ENCODE assay signal across 2 cellular contexts in the genomic region with DNA sequence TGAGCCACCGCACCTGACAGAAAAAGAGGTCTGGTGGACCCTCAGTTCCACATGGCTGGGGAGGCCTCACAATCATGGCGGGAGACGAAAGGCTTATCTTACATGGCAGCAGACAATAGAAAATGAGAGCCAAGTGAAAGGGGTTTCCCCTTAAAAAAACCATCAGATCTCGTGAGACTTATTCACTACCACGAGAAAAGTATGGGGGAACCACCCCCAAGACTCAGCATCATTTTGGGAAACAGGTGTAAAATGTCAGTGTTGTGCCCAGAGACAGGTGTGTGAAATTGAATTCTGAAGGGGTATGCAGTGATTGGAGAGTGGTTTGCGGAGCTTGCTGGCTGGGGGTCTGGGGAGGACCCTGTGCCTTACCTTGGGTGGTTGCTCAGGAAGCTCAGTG.
TF ChIP-seq lines count a peak whose summit lies in the region.

No MANE protein-coding gene starts in this region.

TF ChIP-seq in SK-N-SH, 30 proteins besides CTCF, POLR2A, EP300 and RAD21:
- no peak for TF ChIP-seq SIN3A (IDR thresholded peaks at IDR 0.05; ENCODE audit: borderline replicate concordance, low read depth, low read length)

TF ChIP-seq in SK-N-SH treated with all-trans-retinoic acid at 6 μM for 48 hours, 23 proteins besides CTCF, POLR2A, EP300 and RAD21:
- TF ChIP-seq, protein P1, sequence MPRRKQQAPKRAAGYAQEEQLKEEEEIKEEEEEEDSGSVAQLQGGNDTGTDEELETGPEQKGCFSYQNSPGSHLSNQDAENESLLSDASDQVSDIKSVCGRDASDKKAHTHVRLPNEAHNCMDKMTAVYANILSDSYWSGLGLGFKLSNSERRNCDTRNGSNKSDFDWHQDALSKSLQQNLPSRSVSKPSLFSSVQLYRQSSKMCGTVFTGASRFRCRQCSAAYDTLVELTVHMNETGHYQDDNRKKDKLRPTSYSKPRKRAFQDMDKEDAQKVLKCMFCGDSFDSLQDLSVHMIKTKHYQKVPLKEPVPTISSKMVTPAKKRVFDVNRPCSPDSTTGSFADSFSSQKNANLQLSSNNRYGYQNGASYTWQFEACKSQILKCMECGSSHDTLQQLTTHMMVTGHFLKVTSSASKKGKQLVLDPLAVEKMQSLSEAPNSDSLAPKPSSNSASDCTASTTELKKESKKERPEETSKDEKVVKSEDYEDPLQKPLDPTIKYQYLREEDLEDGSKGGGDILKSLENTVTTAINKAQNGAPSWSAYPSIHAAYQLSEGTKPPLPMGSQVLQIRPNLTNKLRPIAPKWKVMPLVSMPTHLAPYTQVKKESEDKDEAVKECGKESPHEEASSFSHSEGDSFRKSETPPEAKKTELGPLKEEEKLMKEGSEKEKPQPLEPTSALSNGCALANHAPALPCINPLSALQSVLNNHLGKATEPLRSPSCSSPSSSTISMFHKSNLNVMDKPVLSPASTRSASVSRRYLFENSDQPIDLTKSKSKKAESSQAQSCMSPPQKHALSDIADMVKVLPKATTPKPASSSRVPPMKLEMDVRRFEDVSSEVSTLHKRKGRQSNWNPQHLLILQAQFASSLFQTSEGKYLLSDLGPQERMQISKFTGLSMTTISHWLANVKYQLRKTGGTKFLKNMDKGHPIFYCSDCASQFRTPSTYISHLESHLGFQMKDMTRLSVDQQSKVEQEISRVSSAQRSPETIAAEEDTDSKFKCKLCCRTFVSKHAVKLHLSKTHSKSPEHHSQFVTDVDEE (CRISPR knock-in tag; IDR thresholded peaks at IDR 0.05) = no peak
- no peak for TF ChIP-seq ZNF70 (CRISPR knock-in tag; IDR thresholded peaks at IDR 0.05)
- no peak for TF ChIP-seq ARNTL (CRISPR knock-in tag; IDR thresholded peaks at IDR 0.05; ENCODE audit: borderline replicate concordance, low read depth)
- no peak for TF ChIP-seq BACH2 (CRISPR knock-in tag; IDR thresholded peaks at IDR 0.05; ENCODE audit: borderline replicate concordance)
- no peak for TF ChIP-seq TOX (CRISPR knock-in tag; IDR thresholded peaks at IDR 0.05; ENCODE audit: borderline replicate concordance)
- no peak for TF ChIP-seq ZFP30 (CRISPR knock-in tag; IDR thresholded peaks at IDR 0.05)
